In genomic region chr20:4592316-4593148, GRCh38 we compare ENCODE assay signal across 1 cellular context.
TF ChIP-seq lines count a peak whose summit lies in the region.

No MANE protein-coding gene starts in this region.

TF ChIP-seq in HepG2, 621 proteins besides CTCF, POLR2A, EP300 and RAD21 (continued from another document and continues in another):
- TF ChIP-seq, protein P1, sequence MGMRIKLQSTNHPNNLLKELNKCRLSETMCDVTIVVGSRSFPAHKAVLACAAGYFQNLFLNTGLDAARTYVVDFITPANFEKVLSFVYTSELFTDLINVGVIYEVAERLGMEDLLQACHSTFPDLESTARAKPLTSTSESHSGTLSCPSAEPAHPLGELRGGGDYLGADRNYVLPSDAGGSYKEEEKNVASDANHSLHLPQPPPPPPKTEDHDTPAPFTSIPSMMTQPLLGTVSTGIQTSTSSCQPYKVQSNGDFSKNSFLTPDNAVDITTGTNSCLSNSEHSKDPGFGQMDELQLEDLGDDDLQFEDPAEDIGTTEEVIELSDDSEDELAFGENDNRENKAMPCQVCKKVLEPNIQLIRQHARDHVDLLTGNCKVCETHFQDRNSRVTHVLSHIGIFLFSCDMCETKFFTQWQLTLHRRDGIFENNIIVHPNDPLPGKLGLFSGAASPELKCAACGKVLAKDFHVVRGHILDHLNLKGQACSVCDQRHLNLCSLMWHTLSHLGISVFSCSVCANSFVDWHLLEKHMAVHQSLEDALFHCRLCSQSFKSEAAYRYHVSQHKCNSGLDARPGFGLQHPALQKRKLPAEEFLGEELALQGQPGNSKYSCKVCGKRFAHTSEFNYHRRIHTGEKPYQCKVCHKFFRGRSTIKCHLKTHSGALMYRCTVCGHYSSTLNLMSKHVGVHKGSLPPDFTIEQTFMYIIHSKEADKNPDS (CRISPR knock-in tag; IDR thresholded peaks at IDR 0.05): 0 out of 2 replicates have a peak, but pooled peaks have one; percentile 47
- TF ChIP-seq SP4 (CRISPR knock-in tag; IDR thresholded peaks at IDR 0.05): 0 out of 2 replicates have a peak, but pooled peaks have one; percentile 49
- TF ChIP-seq ZBTB10 (CRISPR knock-in tag; IDR thresholded peaks at IDR 0.05; ENCODE audit: borderline replicate concordance): no peak
- peak; percentile 84 for TF ChIP-seq ARNT2 (CRISPR knock-in tag; IDR thresholded peaks at IDR 0.05; ENCODE audit: low read depth)
- peak; percentile 58; the same call in 1 of the 2 replicates for TF ChIP-seq ELF3 (CRISPR knock-in tag; IDR thresholded peaks at IDR 0.05)
- no peak for TF ChIP-seq ZBTB1 (CRISPR knock-in tag; IDR thresholded peaks at IDR 0.05; ENCODE audit: borderline replicate concordance)
- TF ChIP-seq, protein P2, sequence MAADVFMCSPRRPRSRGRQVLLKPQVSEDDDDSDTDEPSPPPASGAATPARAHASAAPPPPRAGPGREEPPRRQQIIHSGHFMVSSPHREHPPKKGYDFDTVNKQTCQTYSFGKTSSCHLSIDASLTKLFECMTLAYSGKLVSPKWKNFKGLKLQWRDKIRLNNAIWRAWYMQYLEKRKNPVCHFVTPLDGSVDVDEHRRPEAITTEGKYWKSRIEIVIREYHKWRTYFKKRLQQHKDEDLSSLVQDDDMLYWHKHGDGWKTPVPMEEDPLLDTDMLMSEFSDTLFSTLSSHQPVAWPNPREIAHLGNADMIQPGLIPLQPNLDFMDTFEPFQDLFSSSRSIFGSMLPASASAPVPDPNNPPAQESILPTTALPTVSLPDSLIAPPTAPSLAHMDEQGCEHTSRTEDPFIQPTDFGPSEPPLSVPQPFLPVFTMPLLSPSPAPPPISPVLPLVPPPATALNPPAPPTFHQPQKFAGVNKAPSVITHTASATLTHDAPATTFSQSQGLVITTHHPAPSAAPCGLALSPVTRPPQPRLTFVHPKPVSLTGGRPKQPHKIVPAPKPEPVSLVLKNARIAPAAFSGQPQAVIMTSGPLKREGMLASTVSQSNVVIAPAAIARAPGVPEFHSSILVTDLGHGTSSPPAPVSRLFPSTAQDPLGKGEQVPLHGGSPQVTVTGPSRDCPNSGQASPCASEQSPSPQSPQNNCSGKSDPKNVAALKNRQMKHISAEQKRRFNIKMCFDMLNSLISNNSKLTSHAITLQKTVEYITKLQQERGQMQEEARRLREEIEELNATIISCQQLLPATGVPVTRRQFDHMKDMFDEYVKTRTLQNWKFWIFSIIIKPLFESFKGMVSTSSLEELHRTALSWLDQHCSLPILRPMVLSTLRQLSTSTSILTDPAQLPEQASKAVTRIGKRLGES (CRISPR knock-in tag; IDR thresholded peaks at IDR 0.05; ENCODE audit: borderline replicate concordance): no peak
- no peak for TF ChIP-seq ATF7 (IDR thresholded peaks at IDR 0.05)
- TF ChIP-seq ATF7 (CRISPR knock-in tag; IDR thresholded peaks at IDR 0.05): no peak
- 0 out of 2 replicates have a peak, but pooled peaks have one; percentile 60 for TF ChIP-seq ZNF136 (CRISPR knock-in tag; IDR thresholded peaks at IDR 0.05; ENCODE audit: low read depth)
- TF ChIP-seq MBNL3 (CRISPR knock-in tag; conservative IDR thresholded peaks at IDR 0.05): no peak
- TF ChIP-seq KAT8 (CRISPR knock-in tag; IDR thresholded peaks at IDR 0.05): peak; percentile 32; the same call in 1 of the 2 replicates
- TF ChIP-seq KDM2A (CRISPR knock-in tag; IDR thresholded peaks at IDR 0.05; ENCODE audit: borderline replicate concordance, low read depth): peak; percentile 76; the same call in 1 of the 2 replicates
- TF ChIP-seq ZNF850 (CRISPR knock-in tag; conservative IDR thresholded peaks at IDR 0.05): no peak
- TF ChIP-seq ZNF773 (CRISPR knock-in tag; IDR thresholded peaks at IDR 0.05; ENCODE audit: borderline replicate concordance): no peak; the same call in 1 of the 2 replicates
- TF ChIP-seq, protein P3, sequence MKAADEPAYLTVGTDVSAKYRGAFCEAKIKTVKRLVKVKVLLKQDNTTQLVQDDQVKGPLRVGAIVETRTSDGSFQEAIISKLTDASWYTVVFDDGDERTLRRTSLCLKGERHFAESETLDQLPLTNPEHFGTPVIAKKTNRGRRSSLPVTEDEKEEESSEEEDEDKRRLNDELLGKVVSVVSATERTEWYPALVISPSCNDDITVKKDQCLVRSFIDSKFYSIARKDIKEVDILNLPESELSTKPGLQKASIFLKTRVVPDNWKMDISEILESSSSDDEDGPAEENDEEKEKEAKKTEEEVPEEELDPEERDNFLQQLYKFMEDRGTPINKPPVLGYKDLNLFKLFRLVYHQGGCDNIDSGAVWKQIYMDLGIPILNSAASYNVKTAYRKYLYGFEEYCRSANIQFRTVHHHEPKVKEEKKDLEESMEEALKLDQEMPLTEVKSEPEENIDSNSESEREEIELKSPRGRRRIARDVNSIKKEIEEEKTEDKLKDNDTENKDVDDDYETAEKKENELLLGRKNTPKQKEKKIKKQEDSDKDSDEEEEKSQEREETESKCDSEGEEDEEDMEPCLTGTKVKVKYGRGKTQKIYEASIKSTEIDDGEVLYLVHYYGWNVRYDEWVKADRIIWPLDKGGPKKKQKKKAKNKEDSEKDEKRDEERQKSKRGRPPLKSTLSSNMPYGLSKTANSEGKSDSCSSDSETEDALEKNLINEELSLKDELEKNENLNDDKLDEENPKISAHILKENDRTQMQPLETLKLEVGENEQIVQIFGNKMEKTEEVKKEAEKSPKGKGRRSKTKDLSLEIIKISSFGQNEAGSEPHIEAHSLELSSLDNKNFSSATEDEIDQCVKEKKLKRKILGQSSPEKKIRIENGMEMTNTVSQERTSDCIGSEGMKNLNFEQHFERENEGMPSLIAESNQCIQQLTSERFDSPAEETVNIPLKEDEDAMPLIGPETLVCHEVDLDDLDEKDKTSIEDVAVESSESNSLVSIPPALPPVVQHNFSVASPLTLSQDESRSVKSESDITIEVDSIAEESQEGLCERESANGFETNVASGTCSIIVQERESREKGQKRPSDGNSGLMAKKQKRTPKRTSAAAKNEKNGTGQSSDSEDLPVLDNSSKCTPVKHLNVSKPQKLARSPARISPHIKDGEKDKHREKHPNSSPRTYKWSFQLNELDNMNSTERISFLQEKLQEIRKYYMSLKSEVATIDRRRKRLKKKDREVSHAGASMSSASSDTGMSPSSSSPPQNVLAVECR (CRISPR knock-in tag; IDR thresholded peaks at IDR 0.05; ENCODE audit: borderline replicate concordance): peak; percentile 62; the same call in 1 of the 2 replicates
- no peak for TF ChIP-seq GMEB2 (CRISPR knock-in tag; IDR thresholded peaks at IDR 0.05; ENCODE audit: low read depth)
- TF ChIP-seq ZNF607 (CRISPR knock-in tag; IDR thresholded peaks at IDR 0.05; ENCODE audit: borderline replicate concordance): no peak; the same call in 1 of the 2 replicates
- no peak for TF ChIP-seq ZMAT3 (CRISPR knock-in tag; conservative IDR thresholded peaks at IDR 0.05)
- 0 out of 2 replicates have a peak, but pooled peaks have one; percentile 32 for TF ChIP-seq SOX5 (CRISPR knock-in tag; IDR thresholded peaks at IDR 0.05; ENCODE audit: borderline replicate concordance)
- 0 out of 2 replicates have a peak, but pooled peaks have one; percentile 42 for TF ChIP-seq MXD4 (CRISPR knock-in tag; IDR thresholded peaks at IDR 0.05)
- TF ChIP-seq, protein P4, sequence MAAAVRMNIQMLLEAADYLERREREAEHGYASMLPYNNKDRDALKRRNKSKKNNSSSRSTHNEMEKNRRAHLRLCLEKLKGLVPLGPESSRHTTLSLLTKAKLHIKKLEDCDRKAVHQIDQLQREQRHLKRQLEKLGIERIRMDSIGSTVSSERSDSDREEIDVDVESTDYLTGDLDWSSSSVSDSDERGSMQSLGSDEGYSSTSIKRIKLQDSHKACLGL (CRISPR knock-in tag; IDR thresholded peaks at IDR 0.05): 0 out of 2 replicates have a peak, but pooled peaks have one; percentile 18
- TF ChIP-seq MLLT10 (CRISPR knock-in tag; IDR thresholded peaks at IDR 0.05): no peak
- no peak for TF ChIP-seq PHF5A (CRISPR knock-in tag; IDR thresholded peaks at IDR 0.05; ENCODE audit: low read depth, unreplicated experiment)
- peak; percentile 86 for TF ChIP-seq YEATS4 (CRISPR knock-in tag; IDR thresholded peaks at IDR 0.05; ENCODE audit: borderline replicate concordance)
- no peak for TF ChIP-seq ADNP (CRISPR knock-in tag; IDR thresholded peaks at IDR 0.05)
- TF ChIP-seq CCAR2 (optimal IDR thresholded peaks at IDR 0.05; ENCODE audit: low read depth, low read length): no peak
- no peak for TF ChIP-seq NFYB (CRISPR knock-in tag; IDR thresholded peaks at IDR 0.05)
- TF ChIP-seq ZFAT (CRISPR knock-in tag; conservative IDR thresholded peaks at IDR 0.05): no peak
- no peak for TF ChIP-seq ZNF20 (CRISPR knock-in tag; IDR thresholded peaks at IDR 0.05)
- TF ChIP-seq, protein P5, sequence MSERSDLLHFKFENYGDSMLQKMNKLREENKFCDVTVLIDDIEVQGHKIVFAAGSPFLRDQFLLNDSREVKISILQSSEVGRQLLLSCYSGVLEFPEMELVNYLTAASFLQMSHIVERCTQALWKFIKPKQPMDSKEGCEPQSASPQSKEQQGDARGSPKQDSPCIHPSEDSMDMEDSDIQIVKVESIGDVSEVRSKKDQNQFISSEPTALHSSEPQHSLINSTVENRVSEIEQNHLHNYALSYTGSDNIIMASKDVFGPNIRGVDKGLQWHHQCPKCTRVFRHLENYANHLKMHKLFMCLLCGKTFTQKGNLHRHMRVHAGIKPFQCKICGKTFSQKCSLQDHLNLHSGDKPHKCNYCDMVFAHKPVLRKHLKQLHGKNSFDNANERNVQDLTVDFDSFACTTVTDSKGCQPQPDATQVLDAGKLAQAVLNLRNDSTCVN (CRISPR knock-in tag; IDR thresholded peaks at IDR 0.05; ENCODE audit: borderline replicate concordance): no peak
- no peak for TF ChIP-seq SNRNP70 (IDR thresholded peaks at IDR 0.05; ENCODE audit: low read depth, low read length)
- peak; percentile 85 for TF ChIP-seq ZSCAN25 (CRISPR knock-in tag; IDR thresholded peaks at IDR 0.05)
- peak; percentile 83 for TF ChIP-seq PAXIP1 (CRISPR knock-in tag; conservative IDR thresholded peaks at IDR 0.05)
- TF ChIP-seq PBX2 (CRISPR knock-in tag; IDR thresholded peaks at IDR 0.05): no peak
- TF ChIP-seq RBFOX2 (IDR thresholded peaks at IDR 0.05; ENCODE audit: low read depth, low read length): 0 out of 2 replicates have a peak, but pooled peaks have one; percentile 24
- TF ChIP-seq ZNF547 (CRISPR knock-in tag; IDR thresholded peaks at IDR 0.05): peak; percentile 91; the same call in 1 of the 2 replicates
- TF ChIP-seq ZNF788 (CRISPR knock-in tag; IDR thresholded peaks at IDR 0.05; ENCODE audit: borderline replicate concordance): peak; percentile 58
- no peak; the same call in 1 of the 2 replicates for TF ChIP-seq ZNF83 (CRISPR knock-in tag; IDR thresholded peaks at IDR 0.05; ENCODE audit: borderline replicate concordance)
- TF ChIP-seq SMC3 (IDR thresholded peaks at IDR 0.05; ENCODE audit: low read length): peak; percentile 21; the same call in 1 of the 2 replicates
- no peak for TF ChIP-seq PCBP2 (optimal IDR thresholded peaks at IDR 0.05; ENCODE audit: low read depth, low read length, poor library complexity, severe bottlenecking)
